ENCODE assay signal across 7 cellular contexts in the genomic region with DNA sequence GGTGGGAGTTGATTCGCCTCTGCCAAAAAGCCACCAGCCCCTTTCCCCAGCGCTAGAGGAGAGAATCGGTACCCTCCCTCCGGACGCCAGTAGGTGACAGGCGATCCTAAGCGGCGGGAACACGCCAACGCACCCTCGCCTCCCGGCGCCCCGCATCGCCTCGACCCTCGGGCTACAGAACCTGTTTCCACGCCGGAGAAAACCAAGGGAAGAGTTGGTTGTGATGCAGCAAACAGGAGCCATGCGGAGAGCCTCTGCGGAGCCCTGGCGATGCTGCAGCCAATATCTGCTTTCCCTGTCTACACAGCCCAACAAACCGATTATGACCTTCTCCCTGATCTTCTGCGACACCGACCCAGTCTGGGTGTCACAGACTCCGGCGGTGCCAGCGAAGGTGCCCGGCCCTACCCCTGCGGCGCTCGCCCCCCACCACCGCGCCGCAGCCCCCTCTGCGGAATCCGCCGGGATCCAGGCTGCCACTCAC. TPM values are rescaled to one million over a fixed set of nuclear protein-coding genes. Genes with fewer than 3 reads are reported as not detected.
DNase-seq lines count a peak whose midpoint lies in the region; ATAC-seq and TF ChIP-seq lines count a peak whose summit lies in the region.

No MANE protein-coding gene starts in this region.

- peak overlapping the region; percentile 58 for H3K4me3 Mint-ChIP-seq in activated T-helper 17 cell treated with anti-CD3 and anti-CD28 coated beads, Interleukin-2, amount 50 U/mL, for 72 hours

- peak overlapping the region; percentile 77 to 81 for H3K27ac ChIP-seq in right atrium auricular region
- peak overlapping the region; percentile 53 for H3K27ac ChIP-seq in psoas muscle

- intact Hi-C loops in psoas muscle (cut with DNase I): loop anchor here in 1 of 2 donors (10.0 kb wide), 1 partner anchor 156 kb away; no protein-coding TSS in a partner anchor

- H3K36me3 Mint-ChIP-seq in activated T-helper 17 cell treated with anti-CD3 and anti-CD28 coated beads, Interleukin-2, amount 50 U/mL, for 72 hours (ENCODE audit: low read depth): no peaks in the 10 kb centered on the region

- H3K4me1 Mint-ChIP-seq in activated T-helper 17 cell treated with anti-CD3 and anti-CD28 coated beads, Interleukin-2, amount 50 U/mL, for 72 hours: peaks cover 11% of the 10 kb centered on the region

- peaks cover 0 to 41% of the 10 kb centered on the region in 2 donors for H3K4me1 ChIP-seq in right atrium auricular region
- H3K4me1 ChIP-seq in psoas muscle: peaks cover 11% of the 10 kb centered on the region

- no peaks in the 10 kb centered on the region for H3K36me3 ChIP-seq in MG63
- H3K36me3 ChIP-seq in right atrium auricular region: no peaks in the 10 kb centered on the region
- no peaks in the 10 kb centered on the region for H3K36me3 ChIP-seq in psoas muscle (ENCODE audit: insufficient read depth in 1 of 2, low read depth in 1 of 2)

- TF ChIP-seq CTCF in GM10266 (IDR thresholded peaks at IDR 0.05; ENCODE audit: control insufficient read depth, insufficient read depth, low read depth, missing control alignments) (peak; percentile 44), right atrium auricular region (IDR thresholded peaks at IDR 0.05) (peak in 1 of 2 donors; percentile 76), psoas muscle (IDR thresholded peaks at IDR 0.05) (peak; percentile 52)

- H3K27me3 Mint-ChIP-seq in activated T-helper 17 cell treated with anti-CD3 and anti-CD28 coated beads, Interleukin-2, amount 50 U/mL, for 72 hours: peaks cover 49% of the 10 kb centered on the region

- H3K9me3 ChIP-seq in MG63 (no peaks in the 10 kb centered on the region), right atrium auricular region (no peaks in the 10 kb centered on the region), psoas muscle (no peaks in the 10 kb centered on the region)

- no peaks in the 10 kb centered on the region for H3K9me3 Mint-ChIP-seq in activated T-helper 17 cell treated with anti-CD3 and anti-CD28 coated beads, Interleukin-2, amount 50 U/mL, for 72 hours

- H3K27me3 ChIP-seq in MG63 (peaks cover 4% of the 10 kb centered on the region; the same call in 1 of the 2 replicates), right atrium auricular region (no peaks in the 10 kb centered on the region), psoas muscle (ENCODE audit: insufficient read depth in 3 of 3, low read length in 2 of 3) (no peaks in the 10 kb centered on the region)

- WGBS in psoas muscle, 3 donors: 0 to 1% (median 1%) methylated on average over 31 to 38 of the region's 38 CpGs

- peak; percentile 34 for ATAC-seq in GM21737 (IDR thresholded peaks at IDR 0.05; ENCODE audit: unreplicated experiment)
- no peak for ATAC-seq in activated T-helper 17 cell treated with anti-CD3 and anti-CD28 coated beads, Interleukin-2, amount 50 U/mL, for 72 hours (replicated peaks)
- peak; percentile 58 to 74 (median 64) for ATAC-seq in psoas muscle
- no peak for ATAC-seq in HG03439 (IDR thresholded peaks at IDR 0.05; ENCODE audit: unreplicated experiment)

- DNase-seq in GM10266 (ENCODE audit: extremely low spot score) (peak; percentile 35), MG63 (peak; percentile 24), right atrium auricular region (ENCODE audit: low spot score) (no peak), psoas muscle (peak; percentile 38 to 69)

- peak overlapping the region; percentile 73 for H3K4me3 ChIP-seq in MG63
- H3K4me3 ChIP-seq in right atrium auricular region: peak overlapping the region; percentile 82 to 94
- H3K4me3 ChIP-seq in psoas muscle: peak overlapping the region; percentile 92

- no peak overlapping the region for H3K27ac Mint-ChIP-seq in activated T-helper 17 cell treated with anti-CD3 and anti-CD28 coated beads, Interleukin-2, amount 50 U/mL, for 72 hours

RNA-seq across cellular contexts. Expression of gene PRICKLE1, which starts 0.5 kb away (rescaled TPM):
- total RNA-seq in MG63 (2014; rRNA removed; shearing (Covaris generic); ENCODE audit: low replicate concordance): 4.7 and 8.6 TPM in 2 replicates
- total RNA-seq in activated T-helper 17 cell treated with anti-CD3 and anti-CD28 coated beads, Interleukin-2, amount 50 U/mL, for 72 hours: not detected
- total RNA-seq in right atrium auricular region (10 to 100 TPM in 1 of 2 donors, 1 to 10 TPM in 1; 7.6 to 19.7 TPM), psoas muscle (1 to 10 TPM; 1.7 to 7.6 (median 2.4) TPM)
- 1 to 10 TPM in 1 of 3 donors, under 1 TPM in 2; 0.37 to 1.1 (median 0.79) TPM for polyA plus RNA-seq in psoas muscle

Comparison
In these comparisons a context has a peak if more than half of its experiments do, and no peak if none do; other contexts are left out.
1. ATAC-seq: peak in GM21737 (single experiment) and psoas muscle (4 of 4); none in activated T-helper 17 cell treated with anti-CD3 and anti-CD28 coated beads, Interleukin-2, amount 50 U/mL, for 72 hours (single experiment) and HG03439 (single experiment).
2. Peak in every context shown above with its lines, with median percentiles within 50 percentile points of each other: H3K4me3 ChIP-seq.